ENCODE assay signal across 8 cellular contexts in genomic region chr3:148309390-148310035, GRCh38.
DNase-seq lines count a peak whose midpoint lies in the region; ATAC-seq and TF ChIP-seq lines count a peak whose summit lies in the region.

No MANE protein-coding gene starts in this region.

- no peak overlapping the region for H3K27ac ChIP-seq in mesendoderm (ENCODE audit: low read depth, low read length)

- no peaks in the 10 kb centered on the region for H3K79me1 ChIP-seq in mesendoderm (ENCODE audit: low read length)

- ATAC-seq in GM18520 (IDR thresholded peaks at IDR 0.05; ENCODE audit: unreplicated experiment): peak; percentile 71
- peak; percentile 83 for ATAC-seq in HG02885 (IDR thresholded peaks at IDR 0.05; ENCODE audit: poor library complexity, unreplicated experiment)

- no peak overlapping the region for H4K5ac ChIP-seq in mesendoderm (ENCODE audit: low read length)

- H3K9ac ChIP-seq in mesendoderm (ENCODE audit: low read length): no peak overlapping the region

- TF ChIP-seq CTCF in MCF 10A (IDR thresholded peaks at IDR 0.05; ENCODE audit: unreplicated experiment): peak; percentile 65

- H3K4ac ChIP-seq in mesendoderm (ENCODE audit: low read depth, low read length): no peak overlapping the region

- H2AK5ac ChIP-seq in mesendoderm (ENCODE audit: low read length): no peak overlapping the region

- H3K36me3 ChIP-seq in mesendoderm (ENCODE audit: control insufficient read depth, insufficient read depth, low read length): no peaks in the 10 kb centered on the region

- no TSS peak for BruUV-seq in MCF 10A (replicated peaks; lab: Mats Ljungman, UMichigan)

- H3K56ac ChIP-seq in mesendoderm (ENCODE audit: low read length): no peak overlapping the region

- H4K8ac ChIP-seq in mesendoderm (ENCODE audit: low read depth, low read length): no peak overlapping the region

- no peak overlapping the region for H2BK120ac ChIP-seq in mesendoderm (ENCODE audit: low read depth, low read length)

- no peak overlapping the region for H3K4me3 Mint-ChIP-seq in MCF 10A (ENCODE audit: unreplicated experiment)

- WGBS in mesendoderm (ENCODE audit: extremely low coverage, insufficient coverage, low lambda C conversion rate): no CpG with 5 or more reads among the region's 4 CpGs

- no peak overlapping the region for H3K4me3 ChIP-seq in mesendoderm (ENCODE audit: low read length)

- H2BK5ac ChIP-seq in mesendoderm (ENCODE audit: low read length): no peak overlapping the region

- no peaks in the 10 kb centered on the region for H3K9me3 Mint-ChIP-seq in MCF 10A (ENCODE audit: unreplicated experiment)

- no peak overlapping the region for H2BK15ac ChIP-seq in mesendoderm (replicated peaks; ENCODE audit: low read depth)

- H3K4me1 ChIP-seq in mesendoderm (ENCODE audit: control insufficient read depth, low read depth, low read length): no peaks in the 10 kb centered on the region

- intact Hi-C loops in MCF 10A (cut with micrococcal nuclease): loop anchor here (1.0 to 10.0 kb wide), 3 partner anchors 57 to 635 kb away; no protein-coding TSS in a partner anchor

- POLR2A ChIA-PET in MCF 10A (lab: Yijun Ruan, JAX): no interaction called here

- H3K36me3 Mint-ChIP-seq in MCF 10A (ENCODE audit: insufficient read depth, unreplicated experiment): no peaks in the 10 kb centered on the region

- H3K79me2 ChIP-seq in mesendoderm (ENCODE audit: control insufficient read depth, insufficient read depth, low read length): no peaks in the 10 kb centered on the region

- DNase-seq in COLO668 (lab: John Stamatoyannopoulos, UW; ENCODE audit: unreplicated experiment) (peak; percentile 5), NCI-H1105 treated with DMSO at 0.1 percent for 48 hours (lab: John Stamatoyannopoulos, UW) (peak; percentile 36), MCF 10A (ENCODE audit: unreplicated experiment) (peak; percentile 55), mesendoderm (peak; percentile 73)
- no peak for DNase-seq in activated naive CD4-positive, alpha-beta T cell treated with Interleukin-2 at 50 U/mL for 16 hours
- DNase-seq in stimulated activated naive CD4-positive, alpha-beta T cell treated with Interleukin-2 at 50 U/mL for 16 hours (lab: John Stamatoyannopoulos, UW): no peak

- H3K18ac ChIP-seq in mesendoderm (ENCODE audit: low read length): no peak overlapping the region

- H3K27ac Mint-ChIP-seq in MCF 10A (ENCODE audit: low read depth, unreplicated experiment): no peak overlapping the region

- no peaks in the 10 kb centered on the region for H3K4me1 Mint-ChIP-seq in MCF 10A (ENCODE audit: insufficient read depth, unreplicated experiment)

- H3K23ac ChIP-seq in mesendoderm (ENCODE audit: low read length): no peak overlapping the region

- H3K27me3 Mint-ChIP-seq in MCF 10A (ENCODE audit: insufficient read depth, unreplicated experiment): peaks cover 13% of the 10 kb centered on the region

- CTCF ChIA-PET in MCF 10A (lab: Yijun Ruan, JAX): interaction anchor here (0.6 to 1.3 kb wide), 10 partner anchors 10 to 798 kb away, joined by 3 to 7 read pairs (median 3); no protein-coding TSS in a partner anchor

- no peaks in the 10 kb centered on the region for H3K27me3 ChIP-seq in mesendoderm (ENCODE audit: insufficient read depth, low read length, poor library complexity)

- H3K4me2 ChIP-seq in mesendoderm (ENCODE audit: low read length): no peak overlapping the region

Comparison
In these comparisons a context has a peak if more than half of its experiments do, and no peak if none do; other contexts are left out.
1. DNase-seq: peak in COLO668 (single experiment), NCI-H1105 treated with DMSO at 0.1 percent for 48 hours (single experiment), MCF 10A (single experiment) and mesendoderm (single experiment); none in activated naive CD4-positive, alpha-beta T cell treated with Interleukin-2 at 50 U/mL for 16 hours (single experiment) and stimulated activated naive CD4-positive, alpha-beta T cell treated with Interleukin-2 at 50 U/mL for 16 hours (single experiment).